Comparison of ENCODE assay signal across 15 cellular contexts in genomic region chr9:4840018-4840417, GRCh38. TPM values are rescaled to one million over a fixed set of nuclear protein-coding genes. Genes with fewer than 3 reads are reported as not detected.
A peak's percentile ranks its signal among the peaks of the same experiment; 100 is the strongest.
DNase-seq lines count a peak whose midpoint lies in the region; ATAC-seq and TF ChIP-seq lines count a peak whose summit lies in the region.
"Had no signal": no experiment of that assay in that cellular context is flagged by ENCODE, and none has a peak within 500 bp of the region (broad histone marks: within the 10 kb centered on the region; RNA-seq: fewer than 3 reads in every experiment).

No MANE protein-coding gene starts in this region.

- no peak overlapping the region for H3K4me3 ChIP-seq in tibial artery
- H3K4me3 ChIP-seq: BLaER1 treated with 17β-estradiol and CSF1 and Interleukin-3, amounts not matched to agents 10 nM and 100 nM had no signal

- intact Hi-C loops in activated T-helper 2 cell treated with anti-CD3 and anti-CD28 coated beads, Interferon-gamma antibody, Interleukin-2, Interleukin-4, amounts not matched to agents 10 μg/mL and 5 μg/mL and 100 μg/mL, durations not matched to agents 14 hours and 24 hours and 36 hours (cut with micrococcal nuclease), result no loop called here
- intact Hi-C loops in tibial artery (cut with DNase I; ENCODE audit: low total_unique reads), result no loop called here

- H3K36me3 ChIP-seq in tibial artery, result peaks cover 34 to 38% (median 36%) of the 10 kb centered on the region in 3 donors

- peak overlapping the region; percentile 2 for H3K4me3 Mint-ChIP-seq in activated naive CD4-positive, alpha-beta T cell treated with anti-CD3 and anti-CD28 coated beads, Interleukin-2, amount 50 U/mL, for 24 hours
- H3K4me3 Mint-ChIP-seq in activated T-helper 2 cell treated with anti-CD3 and anti-CD28 coated beads, Interferon-gamma antibody, Interleukin-2, Interleukin-4, amounts not matched to agents 10 μg/mL and 5 μg/mL and 100 μg/mL, durations not matched to agents 14 hours and 24 hours and 36 hours (ENCODE audit: low read depth), result no peak overlapping the region

- peaks cover 0 to 54% (median 39%) of the 10 kb centered on the region in 4 donors for H3K4me1 ChIP-seq in tibial artery

- ATAC-seq in left lobe of liver, result peak; percentile 12

- H3K4me1 Mint-ChIP-seq in activated naive CD4-positive, alpha-beta T cell treated with anti-CD3 and anti-CD28 coated beads, Interleukin-2, amount 50 U/mL, for 24 hours, result peaks cover 62% of the 10 kb centered on the region
- peaks cover 56% of the 10 kb centered on the region for H3K4me1 Mint-ChIP-seq in activated T-helper 2 cell treated with anti-CD3 and anti-CD28 coated beads, Interferon-gamma antibody, Interleukin-2, Interleukin-4, amounts not matched to agents 10 μg/mL and 5 μg/mL and 100 μg/mL, durations not matched to agents 14 hours and 24 hours and 36 hours (ENCODE audit: low read depth)

- no peaks in the 10 kb centered on the region for H3K9me3 Mint-ChIP-seq in activated naive CD4-positive, alpha-beta T cell treated with anti-CD3 and anti-CD28 coated beads, Interleukin-2, amount 50 U/mL, for 24 hours
- no peaks in the 10 kb centered on the region for H3K9me3 Mint-ChIP-seq in activated T-helper 2 cell treated with anti-CD3 and anti-CD28 coated beads, Interferon-gamma antibody, Interleukin-2, Interleukin-4, amounts not matched to agents 10 μg/mL and 5 μg/mL and 100 μg/mL, durations not matched to agents 14 hours and 24 hours and 36 hours

- H3K27ac Mint-ChIP-seq in activated naive CD4-positive, alpha-beta T cell treated with anti-CD3 and anti-CD28 coated beads, Interleukin-2, amount 50 U/mL, for 24 hours, result peak overlapping the region; percentile 33
- H3K27ac Mint-ChIP-seq in activated T-helper 2 cell treated with anti-CD3 and anti-CD28 coated beads, Interferon-gamma antibody, Interleukin-2, Interleukin-4, amounts not matched to agents 10 μg/mL and 5 μg/mL and 100 μg/mL, durations not matched to agents 14 hours and 24 hours and 36 hours, result peak overlapping the region; percentile 3

- no peaks in the 10 kb centered on the region for H3K27me3 Mint-ChIP-seq in activated naive CD4-positive, alpha-beta T cell treated with anti-CD3 and anti-CD28 coated beads, Interleukin-2, amount 50 U/mL, for 24 hours
- no peaks in the 10 kb centered on the region for H3K27me3 Mint-ChIP-seq in activated T-helper 2 cell treated with anti-CD3 and anti-CD28 coated beads, Interferon-gamma antibody, Interleukin-2, Interleukin-4, amounts not matched to agents 10 μg/mL and 5 μg/mL and 100 μg/mL, durations not matched to agents 14 hours and 24 hours and 36 hours (ENCODE audit: low read depth)

- no peaks in the 10 kb centered on the region for H3K27me3 ChIP-seq in tibial artery
- H3K27me3 ChIP-seq: BLaER1 treated with 17β-estradiol and CSF1 and Interleukin-3, amounts not matched to agents 10 nM and 100 nM had no signal

- no peak for DNase-seq in activated naive CD4-positive, alpha-beta T cell treated with Interleukin-2 at 50 U/mL for 16 hours
- DNase-seq in activated T-helper 2 cell treated with anti-CD3 and anti-CD28 coated beads, Interferon-gamma antibody, Interleukin-2, Interleukin-4, amounts not matched to agents 10 μg/mL and 5 μg/mL and 100 μg/mL, durations not matched to agents 14 hours and 24 hours and 36 hours (ENCODE audit: low spot score), result no peak
- DNase-seq in left lobe of liver (ENCODE audit: low spot score) (no peak), tibial artery (no peak), foreskin melanocyte (no peak), NCI-H2196 (lab: John Stamatoyannopoulos, UW; ENCODE audit: unreplicated experiment) (no peak)
- DNase-seq: EL, NCI-H1092 treated with DMSO at 0.1 percent for 48 hours, NCI-H187, NCI-H446 treated with DMSO at 0.1 percent for 48 hours, NCI-H748 treated with DMSO at 0.1 percent for 48 hours had no signal

- no peak for TF ChIP-seq CTCF in tibial artery (IDR thresholded peaks at IDR 0.05)

- peak overlapping the region; percentile 82 to 84 for H3K27ac ChIP-seq in tibial artery
- H3K27ac ChIP-seq: BLaER1 treated with 17β-estradiol and CSF1 and Interleukin-3, amounts not matched to agents 10 nM and 100 nM; HL-60; KMS-11 had no signal

- H3K36me3 Mint-ChIP-seq in activated naive CD4-positive, alpha-beta T cell treated with anti-CD3 and anti-CD28 coated beads, Interleukin-2, amount 50 U/mL, for 24 hours, result peaks cover 44% of the 10 kb centered on the region
- peaks cover 80% of the 10 kb centered on the region for H3K36me3 Mint-ChIP-seq in activated T-helper 2 cell treated with anti-CD3 and anti-CD28 coated beads, Interferon-gamma antibody, Interleukin-2, Interleukin-4, amounts not matched to agents 10 μg/mL and 5 μg/mL and 100 μg/mL, durations not matched to agents 14 hours and 24 hours and 36 hours (ENCODE audit: low read depth)

- no peaks in the 10 kb centered on the region for H3K9me3 ChIP-seq in tibial artery
- H3K9me3 ChIP-seq: BLaER1 treated with 17β-estradiol and CSF1 and Interleukin-3, amounts not matched to agents 10 nM and 100 nM had no signal

RNA-seq across cellular contexts. Expression of gene RCL1, which starts 47.3 kb away (rescaled TPM):
- 34.5 and 36.3 TPM in 2 replicates for total RNA-seq in activated T-helper 2 cell treated with anti-CD3 and anti-CD28 coated beads, Interferon-gamma antibody, Interleukin-2, Interleukin-4, amounts not matched to agents 10 μg/mL and 5 μg/mL and 100 μg/mL, durations not matched to agents 14 hours and 24 hours and 36 hours
- total RNA-seq in left lobe of liver, result 48.8 TPM
